ENCODE assay signal across 20 cellular contexts in the genomic region with DNA sequence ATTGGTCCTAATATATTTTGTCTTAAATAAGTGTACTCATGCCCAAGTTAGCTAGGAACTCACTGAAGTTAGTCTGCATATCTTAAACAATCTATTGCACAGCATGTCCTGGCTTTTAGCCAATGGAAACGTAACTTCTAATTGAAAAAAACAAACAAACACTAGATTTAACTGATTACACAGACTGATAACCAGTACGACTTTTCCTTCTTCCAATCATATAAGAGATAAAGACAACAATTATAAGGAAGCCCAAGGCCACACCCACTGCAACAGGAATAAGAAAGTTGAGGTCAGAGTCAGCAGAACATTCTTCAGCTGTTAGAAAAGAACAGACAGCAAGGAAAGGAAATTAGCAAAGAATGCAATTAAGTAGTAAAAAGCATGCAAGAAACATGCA. TPM values are rescaled to one million over a fixed set of nuclear protein-coding genes. Genes with fewer than 3 reads are reported as not detected.
DNase-seq lines count a peak whose midpoint lies in the region; ATAC-seq lines count a peak whose summit lies in the region.
"Had no signal": no experiment of that assay in that cellular context is flagged by ENCODE, and none has a peak within 500 bp of the region (broad histone marks: within the 10 kb centered on the region; RNA-seq: fewer than 3 reads in every experiment).

No MANE protein-coding gene starts in this region.

- H3K27me3 ChIP-seq in mesenchymal stem cell (ENCODE audit: control insufficient read depth in 1 of 2, insufficient read depth in 1 of 2, low read length in 2 of 2) = no peaks in the 10 kb centered on the region
- H3K27me3 ChIP-seq: colonic mucosa, heart left ventricle, tibial artery had no signal

- H3K9me3 Mint-ChIP-seq in activated T-cell treated with anti-CD3 and anti-CD28 coated beads, Interleukin-2, amount 50 U/mL, for 72 hours = no peaks in the 10 kb centered on the region
- H3K9me3 Mint-ChIP-seq: stimulated activated memory B cell treated with anti-CD40 and anti-IgM and Interleukin-4, amounts not matched to agents 10 μg/mL and 1 μg/mL and 100 μg/mL, for 72 hours; T-helper 1 cell treated with Interleukin-12 subunit alpha and Interleukin-12 subunit beta and Interleukin-4 antibody, amounts not matched to agents 30 μg/mL and 1 μg/mL, for 36 hours had no signal

- H3K27ac Mint-ChIP-seq in activated T-cell treated with anti-CD3 and anti-CD28 coated beads, Interleukin-2, amount 50 U/mL, for 72 hours = no peak overlapping the region
- H3K27ac Mint-ChIP-seq: B cell; stimulated activated memory B cell treated with anti-CD40 and anti-IgM and Interleukin-4, amounts not matched to agents 10 μg/mL and 1 μg/mL and 100 μg/mL, for 72 hours; T-helper 1 cell treated with Interleukin-12 subunit alpha and Interleukin-12 subunit beta and Interleukin-4 antibody, amounts not matched to agents 30 μg/mL and 1 μg/mL, for 36 hours had no signal

- H3K4ac ChIP-seq in mesenchymal stem cell (ENCODE audit: low read depth in 1 of 2, low read length in 2 of 2) = no peak overlapping the region

- no peaks in the 10 kb centered on the region for H3K9me3 ChIP-seq in mesenchymal stem cell (ENCODE audit: control insufficient read depth, low read length)
- H3K9me3 ChIP-seq: colonic mucosa, heart left ventricle, tibial artery had no signal

- no peak overlapping the region for H4K91ac ChIP-seq in mesenchymal stem cell (ENCODE audit: low read length)

- no peak overlapping the region for H2AK5ac ChIP-seq in mesenchymal stem cell (ENCODE audit: low read length, severe bottlenecking)

- peaks cover 6% of the 10 kb centered on the region for H3K27me3 Mint-ChIP-seq in activated T-cell treated with anti-CD3 and anti-CD28 coated beads, Interleukin-2, amount 50 U/mL, for 72 hours (ENCODE audit: low read depth)
- H3K27me3 Mint-ChIP-seq: B cell; stimulated activated memory B cell treated with anti-CD40 and anti-IgM and Interleukin-4, amounts not matched to agents 10 μg/mL and 1 μg/mL and 100 μg/mL, for 72 hours had no signal

- H3K36me3 Mint-ChIP-seq in activated T-cell treated with anti-CD3 and anti-CD28 coated beads, Interleukin-2, amount 50 U/mL, for 72 hours (ENCODE audit: insufficient read depth in 2 of 2) = peaks cover 0 to 2% of the 10 kb centered on the region in 2 donors

- no peaks in the 10 kb centered on the region for H3K79me1 ChIP-seq in mesenchymal stem cell (replicated peaks; ENCODE audit: low read length, poor library complexity, severe bottlenecking)

- no peak overlapping the region for H3K4me3 ChIP-seq in mesenchymal stem cell (ENCODE audit: insufficient read depth in 1 of 2, low read depth in 1 of 2, low read length in 2 of 2)
- H3K4me3 ChIP-seq: colonic mucosa, heart left ventricle, tibial artery had no signal

- H3K36me3 ChIP-seq in mesenchymal stem cell (ENCODE audit: control insufficient read depth in 1 of 2, insufficient read depth in 2 of 2, low read depth in 1 of 2, low read length in 2 of 2) = peaks cover 0 to 12% of the 10 kb centered on the region in 2 experiments
- H3K36me3 ChIP-seq: colonic mucosa, tibial artery had no signal

- no peak overlapping the region for H3K18ac ChIP-seq in mesenchymal stem cell (ENCODE audit: low read depth in 1 of 2, low read length in 2 of 2)

- in situ Hi-C loops in Caki2 (cut with HindIII; ENCODE audit: low pct_unique_long_range_greater_than_20kb, low sequenced_read_pairs) = no loop called here

- H2BK5ac ChIP-seq in mesenchymal stem cell (ENCODE audit: low read depth, low read length, poor library complexity, severe bottlenecking) = no peak overlapping the region

- ATAC-seq in HG03039 (IDR thresholded peaks at IDR 0.05; ENCODE audit: unreplicated experiment) = no peak
- ATAC-seq in activated T-cell treated with anti-CD3 and anti-CD28 coated beads, Interleukin-2, amount 50 U/mL, for 72 hours (replicated peaks in 1 of 2) = no peak
- ATAC-seq: heart left ventricle; stimulated activated memory B cell treated with anti-CD40 and anti-IgM and Interleukin-4, amounts not matched to agents 10 μg/mL and 1 μg/mL and 100 μg/mL, for 72 hours had no signal

- H3K14ac ChIP-seq in mesenchymal stem cell (ENCODE audit: low read length in 2 of 2) = no peak overlapping the region

- H2BK15ac ChIP-seq in mesenchymal stem cell (ENCODE audit: low read depth, poor library complexity, severe bottlenecking) = no peak overlapping the region

- no peak overlapping the region for H3K9ac ChIP-seq in mesenchymal stem cell (ENCODE audit: low read length)

- no peak overlapping the region for H3K23ac ChIP-seq in mesenchymal stem cell (ENCODE audit: low read length in 2 of 2)

- H2BK120ac ChIP-seq in mesenchymal stem cell (ENCODE audit: low read depth, low read length) = no peak overlapping the region

- no peak overlapping the region for H3K27ac ChIP-seq in mesenchymal stem cell (ENCODE audit: low read length, poor library complexity, severe bottlenecking)
- H3K27ac ChIP-seq: colonic mucosa, epithelial cell of prostate, heart left ventricle, tibial artery had no signal

- 15% methylated on average over 1 of the region's 2 CpGs for WGBS in mesenchymal stem cell

- DNase-seq in Caki2 (ENCODE audit: low read depth) (peak; percentile 8), M059J (ENCODE audit: low read depth) (peak; percentile 12), dermis blood vessel endothelial cell (peak; percentile 42), mesenchymal stem cell (peak; percentile 15), MV-4-11 (lab: John Stamatoyannopoulos, UW) (no peak)
- DNase-seq in activated T-cell treated with anti-CD3 and anti-CD28 coated beads, Interleukin-2, amount 50 U/mL, for 72 hours = no peak
- no peak for DNase-seq in activated CD4-positive, CD25-positive, alpha-beta regulatory T cell (lab: John Stamatoyannopoulos, UW)
- DNase-seq: activated gamma-delta T cell, anterior cingulate cortex, colonic mucosa, heart left ventricle, NCI-H446, retina, SHP77 treated with DMSO at 0.1 percent for 48 hours, tibial artery had no signal

- H3K4me1 ChIP-seq in mesenchymal stem cell (ENCODE audit: control insufficient read depth, insufficient read depth, low read depth, low read length) = peaks cover 1% of the 10 kb centered on the region
- H3K4me1 ChIP-seq: colonic mucosa had no signal

- no peak overlapping the region for H3K4me2 ChIP-seq in mesenchymal stem cell (ENCODE audit: low read length, poor library complexity, severe bottlenecking)

- H2BK12ac ChIP-seq in mesenchymal stem cell (ENCODE audit: low read length in 2 of 2) = no peak overlapping the region

- H3K4me3 Mint-ChIP-seq in activated T-cell treated with anti-CD3 and anti-CD28 coated beads, Interleukin-2, amount 50 U/mL, for 72 hours = no peak overlapping the region
- H3K4me3 Mint-ChIP-seq: B cell; stimulated activated memory B cell treated with anti-CD40 and anti-IgM and Interleukin-4, amounts not matched to agents 10 μg/mL and 1 μg/mL and 100 μg/mL, for 72 hours; T-helper 1 cell treated with Interleukin-12 subunit alpha and Interleukin-12 subunit beta and Interleukin-4 antibody, amounts not matched to agents 30 μg/mL and 1 μg/mL, for 36 hours had no signal

- peaks cover 5% of the 10 kb centered on the region for H3K4me1 Mint-ChIP-seq in activated T-cell treated with anti-CD3 and anti-CD28 coated beads, Interleukin-2, amount 50 U/mL, for 72 hours (ENCODE audit: low read depth)

- H4K8ac ChIP-seq in mesenchymal stem cell (ENCODE audit: low read length) = no peak overlapping the region

- H2AFZ ChIP-seq in mesenchymal stem cell (ENCODE audit: low read depth, low read length) = no peak overlapping the region

RNA-seq across cellular contexts. Expression of gene LAMP2, which starts 40.8 kb away (rescaled TPM):
- 127 and 128 TPM in 2 replicates for total RNA-seq in Caki2 (2014; rRNA removed; shearing (Covaris generic); ENCODE audit: low replicate concordance)
- total RNA-seq in M059J (2014; rRNA removed; shearing (Covaris generic)) = 316 and 327 TPM in 2 replicates
- 125 and 139 TPM in 2 replicates for total RNA-seq in dermis blood vessel endothelial cell
- polyA plus RNA-seq in mesenchymal stem cell (2013, experiment 1 of 2) = 171 TPM
- polyA plus RNA-seq in mesenchymal stem cell (2013, experiment 2 of 2) = 181 TPM
- 10 to 100 TPM; 31.8 to 34.4 TPM for total RNA-seq in activated T-cell treated with anti-CD3 and anti-CD28 coated beads, Interleukin-2, amount 50 U/mL, for 72 hours

Comparison
In these comparisons a context has a peak if more than half of its experiments do, and no peak if none do; other contexts are left out.
1. DNase-seq: peak in Caki2 (single experiment), M059J (single experiment), dermis blood vessel endothelial cell (single experiment) and mesenchymal stem cell (single experiment); none in activated T-cell treated with anti-CD3 and anti-CD28 coated beads, Interleukin-2, amount 50 U/mL, for 72 hours (0 of 2), MV-4-11 (single experiment) and activated CD4-positive, CD25-positive, alpha-beta regulatory T cell (0 of 4).